Comparison of ENCODE assay signal across 1 cellular context in the genomic region with DNA sequence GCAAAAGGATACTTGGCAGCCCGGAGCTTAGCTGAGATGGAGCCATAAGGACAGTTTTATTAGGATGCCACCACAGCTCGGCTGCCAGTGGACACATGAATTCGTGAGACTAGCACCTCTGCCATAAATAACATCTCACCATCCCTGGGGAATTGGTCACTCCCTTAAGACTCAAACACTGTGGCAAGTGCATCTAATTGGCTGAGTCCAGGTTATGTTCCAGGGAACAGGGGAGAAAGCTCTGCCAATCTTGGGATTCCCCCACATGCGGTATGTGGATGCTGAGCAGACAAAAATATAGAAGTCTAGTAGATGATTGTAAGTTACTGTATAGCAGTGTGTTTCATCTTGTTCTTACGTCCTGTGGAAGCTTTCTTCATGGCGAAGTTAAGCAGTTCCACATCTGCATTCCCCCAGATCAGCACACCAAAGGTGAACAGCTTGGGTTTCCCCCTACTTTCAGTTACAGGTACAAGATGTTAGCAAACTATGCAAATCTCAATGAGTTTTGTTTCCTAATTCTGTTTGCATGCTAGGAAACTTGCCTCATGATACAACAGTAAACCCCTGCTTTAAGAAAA.
TF ChIP-seq lines count a peak whose summit lies in the region.

No MANE protein-coding gene starts in this region.

TF ChIP-seq in GM12878, 131 proteins besides CTCF, POLR2A, EP300 and RAD21 (continued from another document):
- no peak for TF ChIP-seq BMI1 (IDR thresholded peaks at IDR 0.05; ENCODE audit: borderline replicate concordance)
- TF ChIP-seq RBBP5 (conservative IDR thresholded peaks at IDR 0.05): no peak
- peak; percentile 31; the same call in 1 of the 2 replicates for TF ChIP-seq POLR2AphosphoS2 (IDR thresholded peaks at IDR 0.05; ENCODE audit: low read depth, low read length)
- no peak for TF ChIP-seq KAT2A (conservative IDR thresholded peaks at IDR 0.05; ENCODE audit: control insufficient read depth, low read depth, low read length)
- TF ChIP-seq JUNB (IDR thresholded peaks at IDR 0.05): peak; percentile 24
- TF ChIP-seq SP1 (IDR thresholded peaks at IDR 0.05; ENCODE audit: low read depth, low read length): no peak
- TF ChIP-seq CBX5 (IDR thresholded peaks at IDR 0.05; ENCODE audit: low read depth): no peak
